20 cellular contexts compared by ENCODE assay signal in genomic region chr2:23077599-23077998, GRCh38.
"Had no signal": no experiment of that assay in that cellular context is flagged by ENCODE, and none has a peak within 500 bp of the region (broad histone marks: within the 10 kb centered on the region; RNA-seq: fewer than 3 reads in every experiment).

No MANE protein-coding gene starts in this region.

- DNase-seq: activated CD4-positive, alpha-beta memory T cell treated with anti-CD3 and anti-CD28 coated beads, Interleukin-2, amount 10 ng/mL, durations not matched to agents 7 days and 5 days; activated CD4-positive, alpha-beta T cell treated with anti-CD3 and anti-CD28 coated beads, Interleukin-2, amount 10 ng/mL, durations not matched to agents 24 days and 14 days; activated effector memory CD4-positive, alpha-beta T cell treated with Interleukin-2 at 50 U/mL for 16 hours; activated naive CD4-positive, alpha-beta T cell treated with anti-CD3 and anti-CD28 coated beads, Interleukin-2, amount 10 ng/mL, durations not matched to agents 7 days and 5 days; activated T-cell treated with anti-CD3 and anti-CD28 coated beads, Interleukin-2, amount 50 U/mL, for 72 hours; amygdala; cortex of kidney; effector CD4-positive, alpha-beta T cell; esophagus squamous epithelium; heart left ventricle; left ventricle myocardium inferior; midbrain; natural killer cell; stimulated activated CD4-positive, alpha-beta T cell treated with anti-CD3 and anti-CD28 coated beads, Interleukin-2, amount 100 ng/mL, for 48 hours; stimulated activated CD8-positive, alpha-beta memory T cell treated with anti-CD3 and anti-CD28 coated beads, Interleukin-4, amount 100 ng/mL, for 48 hours; stimulated activated naive B cell treated with anti-CD40 and anti-IgM and Interleukin-4, amounts not matched to agents 10 μg/mL and 1 μg/mL and 100 μg/mL, for 72 hours; testis had no signal

- H3K27ac ChIP-seq: cardiac muscle cell, esophagus squamous epithelium, heart left ventricle, left ventricle myocardium inferior, testis, vagina had no signal

- H3K9me3 ChIP-seq: esophagus squamous epithelium, testis, vagina had no signal

- H3K4me1 ChIP-seq: esophagus squamous epithelium, heart left ventricle, left ventricle myocardium inferior, testis, vagina had no signal

- H3K4me3 ChIP-seq: cardiac muscle cell, esophagus squamous epithelium, heart left ventricle, left ventricle myocardium inferior, testis, vagina had no signal

- H3K9me3 Mint-ChIP-seq: activated CD4-positive, alpha-beta memory T cell treated with anti-CD3 and anti-CD28 coated beads, Interleukin-2, amount 10 ng/mL, durations not matched to agents 7 days and 5 days; activated CD4-positive, alpha-beta T cell treated with anti-CD3 and anti-CD28 coated beads, Interleukin-2, amount 10 ng/mL, durations not matched to agents 24 days and 14 days; activated naive CD4-positive, alpha-beta T cell treated with anti-CD3 and anti-CD28 coated beads, Interleukin-2, amount 10 ng/mL, durations not matched to agents 7 days and 5 days; activated T-cell treated with anti-CD3 and anti-CD28 coated beads, Interleukin-2, amount 50 U/mL, for 72 hours had no signal

- H3K36me3 Mint-ChIP-seq: activated naive CD4-positive, alpha-beta T cell treated with anti-CD3 and anti-CD28 coated beads, Interleukin-2, amount 10 ng/mL, durations not matched to agents 7 days and 5 days; natural killer cell; stimulated activated naive B cell treated with anti-CD40 and anti-IgM and Interleukin-4, amounts not matched to agents 10 μg/mL and 1 μg/mL and 100 μg/mL, for 72 hours had no signal

- H3K27me3 Mint-ChIP-seq: activated CD4-positive, alpha-beta memory T cell treated with anti-CD3 and anti-CD28 coated beads, Interleukin-2, amount 10 ng/mL, durations not matched to agents 7 days and 5 days; activated CD4-positive, alpha-beta T cell treated with anti-CD3 and anti-CD28 coated beads, Interleukin-2, amount 10 ng/mL, durations not matched to agents 24 days and 14 days; activated naive CD4-positive, alpha-beta T cell treated with anti-CD3 and anti-CD28 coated beads, Interleukin-2, amount 10 ng/mL, durations not matched to agents 7 days and 5 days had no signal

- H3K27me3 ChIP-seq: esophagus squamous epithelium, heart left ventricle, testis, vagina had no signal

- H3K27ac Mint-ChIP-seq: activated CD4-positive, alpha-beta memory T cell treated with anti-CD3 and anti-CD28 coated beads, Interleukin-2, amount 10 ng/mL, durations not matched to agents 7 days and 5 days; activated CD4-positive, alpha-beta T cell treated with anti-CD3 and anti-CD28 coated beads, Interleukin-2, amount 10 ng/mL, durations not matched to agents 24 days and 14 days; activated naive CD4-positive, alpha-beta T cell treated with anti-CD3 and anti-CD28 coated beads, Interleukin-2, amount 10 ng/mL, durations not matched to agents 7 days and 5 days; activated T-cell treated with anti-CD3 and anti-CD28 coated beads, Interleukin-2, amount 50 U/mL, for 72 hours; natural killer cell; progenitor cell of endocrine pancreas; stimulated activated naive B cell treated with anti-CD40 and anti-IgM and Interleukin-4, amounts not matched to agents 10 μg/mL and 1 μg/mL and 100 μg/mL, for 72 hours had no signal

- H3K4me3 Mint-ChIP-seq: activated CD4-positive, alpha-beta memory T cell treated with anti-CD3 and anti-CD28 coated beads, Interleukin-2, amount 10 ng/mL, durations not matched to agents 7 days and 5 days; activated CD4-positive, alpha-beta T cell treated with anti-CD3 and anti-CD28 coated beads, Interleukin-2, amount 10 ng/mL, durations not matched to agents 24 days and 14 days; activated naive CD4-positive, alpha-beta T cell treated with anti-CD3 and anti-CD28 coated beads, Interleukin-2, amount 10 ng/mL, durations not matched to agents 7 days and 5 days; activated T-cell treated with anti-CD3 and anti-CD28 coated beads, Interleukin-2, amount 50 U/mL, for 72 hours; natural killer cell; stimulated activated naive B cell treated with anti-CD40 and anti-IgM and Interleukin-4, amounts not matched to agents 10 μg/mL and 1 μg/mL and 100 μg/mL, for 72 hours had no signal

- H3K36me3 ChIP-seq: cardiac muscle cell, esophagus squamous epithelium, heart left ventricle, left ventricle myocardium inferior, vagina had no signal

- ATAC-seq: activated T-cell treated with anti-CD3 and anti-CD28 coated beads, Interleukin-2, amount 50 U/mL, for 72 hours; heart left ventricle; natural killer cell; stimulated activated naive B cell treated with anti-CD40 and anti-IgM and Interleukin-4, amounts not matched to agents 10 μg/mL and 1 μg/mL and 100 μg/mL, for 72 hours had no signal

- H3K4me1 Mint-ChIP-seq: activated CD4-positive, alpha-beta memory T cell treated with anti-CD3 and anti-CD28 coated beads, Interleukin-2, amount 10 ng/mL, durations not matched to agents 7 days and 5 days; activated CD4-positive, alpha-beta T cell treated with anti-CD3 and anti-CD28 coated beads, Interleukin-2, amount 10 ng/mL, durations not matched to agents 24 days and 14 days; activated naive CD4-positive, alpha-beta T cell treated with anti-CD3 and anti-CD28 coated beads, Interleukin-2, amount 10 ng/mL, durations not matched to agents 7 days and 5 days; natural killer cell; stimulated activated naive B cell treated with anti-CD40 and anti-IgM and Interleukin-4, amounts not matched to agents 10 μg/mL and 1 μg/mL and 100 μg/mL, for 72 hours had no signal
